ENCODE assay signal across 7 cellular contexts in genomic region chr14:76461886-76462285, GRCh38.
"Had no signal": no experiment of that assay in that cellular context is flagged by ENCODE, and none has a peak within 500 bp of the region (broad histone marks: within the 10 kb centered on the region; RNA-seq: fewer than 3 reads in every experiment).

No MANE protein-coding gene starts in this region.

- H3K4me1 Mint-ChIP-seq: IgD-negative memory B cell had no signal

- ATAC-seq: HepG2, K562 had no signal

- H3K27ac Mint-ChIP-seq: IgD-negative memory B cell had no signal

- DNase-seq: IMR-90, KBM-7, KG1 had no signal

- H3K27ac ChIP-seq: HL-60 had no signal

- H3K4me3 ChIP-seq: K562 had no signal
